Comparison of ENCODE assay signal across 13 cellular contexts in genomic region chr6:51562198-51562597, GRCh38.
A peak's percentile ranks its signal among the peaks of the same experiment; 100 is the strongest.
DNase-seq lines count a peak whose midpoint lies in the region; ATAC-seq and TF ChIP-seq lines count a peak whose summit lies in the region.
"Had no signal": no experiment of that assay in that cellular context is flagged by ENCODE, and none has a peak within 500 bp of the region (broad histone marks: within the 10 kb centered on the region; RNA-seq: fewer than 3 reads in every experiment).

No MANE protein-coding gene starts in this region.

- ATAC-seq in GM19025 (IDR thresholded peaks at IDR 0.05; ENCODE audit: low read depth, unreplicated experiment) = peak; percentile 79
- ATAC-seq in GM21723 (IDR thresholded peaks at IDR 0.05; ENCODE audit: unreplicated experiment) = peak; percentile 91
- peak; percentile 91 for ATAC-seq in HG03103 (IDR thresholded peaks at IDR 0.05; ENCODE audit: low read depth, unreplicated experiment)
- ATAC-seq: K562, left ventricle myocardium superior had no signal

- no peaks in the 10 kb centered on the region for H3K36me3 Mint-ChIP-seq in neural progenitor cell

- no peak overlapping the region for H2AFZ ChIP-seq in neural progenitor cell (replicated peaks)

- no peaks in the 10 kb centered on the region for H3K79me2 ChIP-seq in neural progenitor cell (ENCODE audit: low read depth)

- H4K20me1 ChIP-seq in neural progenitor cell (ENCODE audit: low read depth) = no peaks in the 10 kb centered on the region

- H3K4me3 ChIP-seq in neural progenitor cell = no peak overlapping the region
- H3K4me3 ChIP-seq: K562, spleen, vagina had no signal

- H3K9ac ChIP-seq in neural progenitor cell = no peak overlapping the region

- H3K4me1 Mint-ChIP-seq in neural progenitor cell = no peaks in the 10 kb centered on the region

- no peak overlapping the region for H3K27ac Mint-ChIP-seq in neural progenitor cell

- H3K4me3 Mint-ChIP-seq in neural progenitor cell = no peak overlapping the region

- no peak for DNase-seq in neural progenitor cell (ENCODE audit: low spot score)
- DNase-seq in AML-193 (lab: John Stamatoyannopoulos, UW) = no peak
- DNase-seq in NCI-H1930 (lab: John Stamatoyannopoulos, UW) = no peak
- no peak for DNase-seq in RKO (ENCODE audit: low spot score)
- DNase-seq: aorta; left ventricle myocardium superior; spleen; stimulated activated CD8-positive, alpha-beta memory T cell treated with anti-CD3 and anti-CD28 coated beads, Interleukin-4, amount 100 ng/mL, for 48 hours had no signal

- H3K27ac ChIP-seq in neural progenitor cell = no peak overlapping the region
- H3K27ac ChIP-seq: spleen, vagina had no signal

- H3K9me3 Mint-ChIP-seq in neural progenitor cell = no peaks in the 10 kb centered on the region

- H3F3A ChIP-seq in neural progenitor cell (ENCODE audit: low read depth) = no peaks in the 10 kb centered on the region

- H3K27me3 Mint-ChIP-seq in neural progenitor cell (ENCODE audit: insufficient read depth, low read depth) = no peaks in the 10 kb centered on the region

- H3K27me3 ChIP-seq in neural progenitor cell = no peaks in the 10 kb centered on the region
- H3K27me3 ChIP-seq: spleen, vagina had no signal

- H3K9me3 ChIP-seq in neural progenitor cell (ENCODE audit: low read depth) = no peaks in the 10 kb centered on the region
- H3K9me3 ChIP-seq: spleen, vagina had no signal

- TF ChIP-seq CTCF in neural progenitor cell (IDR thresholded peaks at IDR 0.05) = no peak

- no peaks in the 10 kb centered on the region for H3K36me3 ChIP-seq in neural progenitor cell
- H3K36me3 ChIP-seq: spleen, vagina had no signal

- peak overlapping the region; percentile 13 for H3K4me2 ChIP-seq in neural progenitor cell

- peaks cover 13% of the 10 kb centered on the region for H3K4me1 ChIP-seq in neural progenitor cell
- H3K4me1 ChIP-seq: spleen, vagina had no signal
